In genomic region chr2:105291981-105292380, GRCh38 we compare ENCODE assay signal across 1 cellular context.
TF ChIP-seq lines count a peak whose summit lies in the region.

No MANE protein-coding gene starts in this region.

TF ChIP-seq in SK-N-SH treated with all-trans-retinoic acid at 6 μM for 48 hours, 23 proteins besides CTCF, POLR2A, EP300 and RAD21 (continued from another document):
- TF ChIP-seq CREB5 (CRISPR knock-in tag; IDR thresholded peaks at IDR 0.05; ENCODE audit: low read depth), result no peak
- TF ChIP-seq ZNF8 (CRISPR knock-in tag; IDR thresholded peaks at IDR 0.05), result no peak
- TF ChIP-seq GLIS3 (CRISPR knock-in tag; IDR thresholded peaks at IDR 0.05), result no peak
